ENCODE assay signal across 24 cellular contexts in genomic region chr7:24817339-24817738, GRCh38.
DNase-seq lines count a peak whose midpoint lies in the region; ATAC-seq lines count a peak whose summit lies in the region.
"Had no signal": no experiment of that assay in that cellular context is flagged by ENCODE, and none has a peak within 500 bp of the region (broad histone marks: within the 10 kb centered on the region; RNA-seq: fewer than 3 reads in every experiment).

No MANE protein-coding gene starts in this region.

- peaks cover 20% of the 10 kb centered on the region for H3K36me3 Mint-ChIP-seq in activated naive CD8-positive, alpha-beta T cell
- H3K36me3 Mint-ChIP-seq in activated naive CD8-positive, alpha-beta T cell treated with anti-CD3 and anti-CD28 coated beads for 36 hours: peaks cover 39% of the 10 kb centered on the region
- H3K36me3 Mint-ChIP-seq in stimulated activated memory B cell treated with anti-CD40 and anti-IgM and Interleukin-4, amounts not matched to agents 10 μg/mL and 1 μg/mL and 100 μg/mL, for 72 hours: peaks cover 61% of the 10 kb centered on the region

- no peak overlapping the region for H3K4me3 Mint-ChIP-seq in activated naive CD8-positive, alpha-beta T cell
- no peak overlapping the region for H3K4me3 Mint-ChIP-seq in activated naive CD8-positive, alpha-beta T cell treated with anti-CD3 and anti-CD28 coated beads for 36 hours
- H3K4me3 Mint-ChIP-seq in stimulated activated memory B cell treated with anti-CD40 and anti-IgM and Interleukin-4, amounts not matched to agents 10 μg/mL and 1 μg/mL and 100 μg/mL, for 72 hours: no peak overlapping the region
- H3K4me3 Mint-ChIP-seq: activated T-helper 1 cell treated with anti-CD3 and anti-CD28 coated beads, Interleukin-12 subunit alpha, Interleukin-12 subunit beta, Interleukin-2, Interleukin-4 antibody, amounts not matched to agents 30 ng/mL and 10 ng/mL and 1 ng/mL, durations not matched to agents 14 hours and 24 hours and 36 hours; immature natural killer cell; T-helper 2 cell treated with Interferon-gamma antibody and Interleukin-4, amounts not matched to agents 5 μg/mL and 100 μg/mL, for 36 hours had no signal

- peak overlapping the region; percentile 46 for H3K27ac Mint-ChIP-seq in activated naive CD8-positive, alpha-beta T cell
- H3K27ac Mint-ChIP-seq in activated naive CD8-positive, alpha-beta T cell treated with anti-CD3 and anti-CD28 coated beads for 36 hours: no peak overlapping the region
- H3K27ac Mint-ChIP-seq in stimulated activated memory B cell treated with anti-CD40 and anti-IgM and Interleukin-4, amounts not matched to agents 10 μg/mL and 1 μg/mL and 100 μg/mL, for 72 hours: peak overlapping the region; percentile 54
- H3K27ac Mint-ChIP-seq: activated T-helper 1 cell treated with anti-CD3 and anti-CD28 coated beads, Interleukin-12 subunit alpha, Interleukin-12 subunit beta, Interleukin-2, Interleukin-4 antibody, amounts not matched to agents 30 ng/mL and 10 ng/mL and 1 ng/mL, durations not matched to agents 14 hours and 24 hours and 36 hours; T-helper 2 cell treated with Interferon-gamma antibody and Interleukin-4, amounts not matched to agents 5 μg/mL and 100 μg/mL, for 36 hours had no signal

- no peak for ATAC-seq in stimulated activated memory B cell treated with anti-CD40 and anti-IgM and Interleukin-4, amounts not matched to agents 10 μg/mL and 1 μg/mL and 100 μg/mL, for 72 hours
- ATAC-seq in HG03159 (IDR thresholded peaks at IDR 0.05; ENCODE audit: unreplicated experiment): no peak
- ATAC-seq: gastroesophageal sphincter, HCT116, right lobe of liver, upper lobe of right lung had no signal

- no peaks in the 10 kb centered on the region for H3K9me3 Mint-ChIP-seq in activated naive CD8-positive, alpha-beta T cell (ENCODE audit: low read depth)
- H3K9me3 Mint-ChIP-seq in activated naive CD8-positive, alpha-beta T cell treated with anti-CD3 and anti-CD28 coated beads for 36 hours: no peaks in the 10 kb centered on the region
- H3K9me3 Mint-ChIP-seq in stimulated activated memory B cell treated with anti-CD40 and anti-IgM and Interleukin-4, amounts not matched to agents 10 μg/mL and 1 μg/mL and 100 μg/mL, for 72 hours: no peaks in the 10 kb centered on the region
- H3K9me3 Mint-ChIP-seq: activated T-helper 1 cell treated with anti-CD3 and anti-CD28 coated beads, Interleukin-12 subunit alpha, Interleukin-12 subunit beta, Interleukin-2, Interleukin-4 antibody, amounts not matched to agents 30 ng/mL and 10 ng/mL and 1 ng/mL, durations not matched to agents 14 hours and 24 hours and 36 hours; immature natural killer cell; T-helper 2 cell treated with Interferon-gamma antibody and Interleukin-4, amounts not matched to agents 5 μg/mL and 100 μg/mL, for 36 hours had no signal

- no peak for DNase-seq in activated naive CD8-positive, alpha-beta T cell treated with anti-CD3 and anti-CD28 coated beads for 36 hours
- DNase-seq in NCI-H2171 treated with DMSO at 0.1 percent for 48 hours (lab: John Stamatoyannopoulos, UW): peak; percentile 46
- DNase-seq in astrocyte of the hippocampus (ENCODE audit: low read depth, low spot score): peak; percentile 51
- DNase-seq in HUDEP-2 (lab: John Stamatoyannopoulos, UW; ENCODE audit: unreplicated experiment in 76 of 76): no peak
- no peak for DNase-seq in NCI-H524 treated with DMSO at 0.1 percent for 48 hours (lab: John Stamatoyannopoulos, UW)
- DNase-seq: activated CD4-positive, alpha-beta T cell treated with anti-CD3 and anti-CD28 coated beads for 4 hours; activated naive CD4-positive, alpha-beta T cell treated with anti-CD3 and anti-CD28 coated beads, Interleukin-2, amount 50 U/mL, for 16 hours; Caco-2; cerebellar nuclear complex; DND-41; dorsolateral prefrontal cortex; hippocampal formation; immature natural killer cell; NCI-H146; right lobe of liver; stimulated activated CD4-positive, alpha-beta T cell treated with anti-CD3 and anti-CD28 coated beads, Interleukin-4, amount 100 ng/mL, for 1 hour; upper lobe of right lung had no signal

- no peaks in the 10 kb centered on the region for H3K27me3 Mint-ChIP-seq in activated naive CD8-positive, alpha-beta T cell
- no peaks in the 10 kb centered on the region for H3K27me3 Mint-ChIP-seq in activated naive CD8-positive, alpha-beta T cell treated with anti-CD3 and anti-CD28 coated beads for 36 hours
- H3K27me3 Mint-ChIP-seq in stimulated activated memory B cell treated with anti-CD40 and anti-IgM and Interleukin-4, amounts not matched to agents 10 μg/mL and 1 μg/mL and 100 μg/mL, for 72 hours: no peaks in the 10 kb centered on the region

- H3K4me1 Mint-ChIP-seq in activated naive CD8-positive, alpha-beta T cell (ENCODE audit: low read depth): peaks cover 32% of the 10 kb centered on the region
- H3K4me1 Mint-ChIP-seq in activated naive CD8-positive, alpha-beta T cell treated with anti-CD3 and anti-CD28 coated beads for 36 hours: peaks cover 32% of the 10 kb centered on the region
- H3K4me1 Mint-ChIP-seq in stimulated activated memory B cell treated with anti-CD40 and anti-IgM and Interleukin-4, amounts not matched to agents 10 μg/mL and 1 μg/mL and 100 μg/mL, for 72 hours: peaks cover 24% of the 10 kb centered on the region

Comparison
In these comparisons a context has a peak if more than half of its experiments do, and no peak if none do; other contexts are left out.
1. DNase-seq: peak in NCI-H2171 treated with DMSO at 0.1 percent for 48 hours (single experiment) and astrocyte of the hippocampus (single experiment); none in activated naive CD8-positive, alpha-beta T cell treated with anti-CD3 and anti-CD28 coated beads for 36 hours (single experiment), HUDEP-2 (0 of 76) and NCI-H524 treated with DMSO at 0.1 percent for 48 hours (single experiment).